In genomic region chr14:32763673-32764072, GRCh38 we compare ENCODE assay signal across 17 cellular contexts.
DNase-seq lines count a peak whose midpoint lies in the region; ATAC-seq, FAIRE-seq and TF ChIP-seq lines count a peak whose summit lies in the region.
"Had no signal": no experiment of that assay in that cellular context is flagged by ENCODE, and none has a peak within 500 bp of the region (broad histone marks: within the 10 kb centered on the region; RNA-seq: fewer than 3 reads in every experiment).

No MANE protein-coding gene starts in this region.

- no peaks in the 10 kb centered on the region for H3K27me3 ChIP-seq in brain microvascular endothelial cell (replicated peaks)

- H3K4me3 Mint-ChIP-seq in osteocyte (ENCODE audit: unreplicated experiment) (no peak overlapping the region), CD14-positive monocyte (no peak overlapping the region)
- H3K4me3 Mint-ChIP-seq: CD4-positive, CD25-positive, alpha-beta regulatory T cell had no signal

- H3K4me1 Mint-ChIP-seq in osteocyte (ENCODE audit: unreplicated experiment) (peaks cover 47% of the 10 kb centered on the region), CD14-positive monocyte (no peaks in the 10 kb centered on the region)
- H3K4me1 Mint-ChIP-seq: CD4-positive, CD25-positive, alpha-beta regulatory T cell had no signal

- in situ Hi-C loops in brain microvascular endothelial cell (cut with HindIII; ENCODE audit: low pct_ligation_motif_present, low sequenced_read_pairs) = no loop called here

- H3K36me3 ChIP-seq in brain microvascular endothelial cell (replicated peaks) = no peaks in the 10 kb centered on the region

- no peaks in the 10 kb centered on the region for H3K4me1 ChIP-seq in A549
- H3K4me1 ChIP-seq: Caco-2 had no signal

- no peak for TF ChIP-seq EP300 in A549 (IDR thresholded peaks at IDR 0.05)

- H3K4me3 ChIP-seq in A549 = no peak overlapping the region
- H3K4me3 ChIP-seq in brain microvascular endothelial cell (ENCODE audit: low read depth, low read length) = no peak overlapping the region
- H3K4me3 ChIP-seq: GM23248 had no signal

- H3K9me3 Mint-ChIP-seq in osteocyte (ENCODE audit: unreplicated experiment) (no peaks in the 10 kb centered on the region), CD14-positive monocyte (peaks cover 0 to 5% (median 2%) of the 10 kb centered on the region in 7 donors)

- DNase-seq in A549 (ENCODE audit: low read depth in 1 of 2, low spot score in 1 of 2) (no peak), brain microvascular endothelial cell (no peak), osteocyte (ENCODE audit: extremely low spot score, unreplicated experiment) (no peak), COLO668 (lab: John Stamatoyannopoulos, UW; ENCODE audit: unreplicated experiment) (no peak), CD14-positive monocyte (ENCODE audit: low spot score) (no peak), HPDE6-E6E7 (ENCODE audit: extremely low spot score) (no peak)
- DNase-seq: C1 segment of cervical spinal cord; Caco-2; CD4-positive, CD25-positive, alpha-beta regulatory T cell; DMS153; DND-41; H7 had no signal

- peak; percentile 43 for FAIRE-seq in A204.1 (lab: Jason Lieb, UNC)
- no peak for FAIRE-seq in A549 (lab: Jason Lieb, UNC)
- FAIRE-seq: G401.6, GM12892, H1 had no signal

- H3K27me3 Mint-ChIP-seq in osteocyte (ENCODE audit: unreplicated experiment) (no peaks in the 10 kb centered on the region), CD14-positive monocyte (ENCODE audit: low read depth in 3 of 3) (peaks cover 0 to 2% (median 0%) of the 10 kb centered on the region in 3 donors)
- H3K27me3 Mint-ChIP-seq: CD4-positive, CD25-positive, alpha-beta regulatory T cell had no signal

- H3K36me3 Mint-ChIP-seq in osteocyte (ENCODE audit: unreplicated experiment) (no peaks in the 10 kb centered on the region), CD14-positive monocyte (no peaks in the 10 kb centered on the region)
- H3K36me3 Mint-ChIP-seq: CD4-positive, CD25-positive, alpha-beta regulatory T cell had no signal

- no peak for ATAC-seq in A549

- POLR2A ChIA-PET in A549 (lab: Yijun Ruan, JAX) = no interaction called here

- no peak for TF ChIP-seq RAD21 in A549 (conservative IDR thresholded peaks at IDR 0.05 in 1 of 2, IDR thresholded peaks at IDR 0.05 in 1 of 2)

- CTCF ChIA-PET in A549 (lab: Yijun Ruan, JAX) = interaction anchor here (0.8 kb wide), 1 partner anchor 188 kb away, joined by 3 read pairs; no protein-coding TSS in a partner anchor

- intact Hi-C loops in CD14-positive monocyte (cut with micrococcal nuclease) = no loop called here

- TF ChIP-seq POLR2A in A549 (IDR thresholded peaks at IDR 0.05; ENCODE audit: low read length) = no peak

- H3K4me2 ChIP-seq in A549 = no peak overlapping the region

- peak overlapping the region; percentile 19 for H3K27ac Mint-ChIP-seq in osteocyte (ENCODE audit: unreplicated experiment)
- no peak overlapping the region for H3K27ac Mint-ChIP-seq in CD14-positive monocyte
- H3K27ac Mint-ChIP-seq: CD4-positive, CD25-positive, alpha-beta regulatory T cell had no signal

- no peak for TF ChIP-seq CTCF in A549 (IDR thresholded peaks at IDR 0.05)
- no peak for TF ChIP-seq CTCF in brain microvascular endothelial cell (IDR thresholded peaks at IDR 0.05; ENCODE audit: low read depth, low read length, missing control alignments)
- no peak for TF ChIP-seq CTCF in osteocyte (IDR thresholded peaks at IDR 0.05)
- TF ChIP-seq CTCF in CD14-positive monocyte (IDR thresholded peaks at IDR 0.05) = no peak

- 5% methylated on average over 1 of the region's 1 CpG for WGBS in A549 (ENCODE audit: missing lambda C conversion rate)

- H3K9me3 ChIP-seq in A549 = no peaks in the 10 kb centered on the region
- H3K9me3 ChIP-seq: Caco-2 had no signal

- H3K27ac ChIP-seq in A549 = no peak overlapping the region
- peak overlapping the region; percentile 77 for H3K27ac ChIP-seq in brain microvascular endothelial cell
- H3K27ac ChIP-seq: GM23248 had no signal

TF ChIP-seq in A549, 52 proteins besides CTCF, POLR2A, EP300 and RAD21:
- TF ChIP-seq MAFK (IDR thresholded peaks at IDR 0.05; ENCODE audit: partially characterized antibody) (peak; percentile 10), SREBF2 (IDR thresholded peaks at IDR 0.05) (no peak), NFE2L2 (conservative IDR thresholded peaks at IDR 0.05; ENCODE audit: low read length) (peak; percentile 73)
